ENCODE assay signal across 8 cellular contexts in genomic region chr9:124771021-124771866, GRCh38. TPM values are rescaled to one million over a fixed set of nuclear protein-coding genes. Genes with fewer than 3 reads are reported as not detected.
DNase-seq lines count a peak whose midpoint lies in the region; ATAC-seq and TF ChIP-seq lines count a peak whose summit lies in the region.

TSS of gene NR6A1 (minus strand) at chr9:124771311.

- H3K4me1 Mint-ChIP-seq in activated naive CD8-positive, alpha-beta T cell treated with anti-CD3 and anti-CD28 coated beads, Interleukin-2, amount 50 U/mL, for 24 hours, result peaks cover 42% of the 10 kb centered on the region
- H3K4me1 Mint-ChIP-seq in type B pancreatic cell (ENCODE audit: unreplicated experiment), result peaks cover 24% of the 10 kb centered on the region

- H3K79me2 ChIP-seq in SU-DHL-6 (ENCODE audit: insufficient read depth, low read length), result peaks cover 13% of the 10 kb centered on the region; the same call in 1 of the 2 replicates

- peak; percentile 89 for ATAC-seq in HG02678 (IDR thresholded peaks at IDR 0.05; ENCODE audit: unreplicated experiment)
- peak; percentile 93 for ATAC-seq in activated naive CD8-positive, alpha-beta T cell treated with anti-CD3 and anti-CD28 coated beads, Interleukin-2, amount 50 U/mL, for 24 hours

- H3K9me3 Mint-ChIP-seq in activated naive CD8-positive, alpha-beta T cell treated with anti-CD3 and anti-CD28 coated beads, Interleukin-2, amount 50 U/mL, for 24 hours, result no peaks in the 10 kb centered on the region
- no peaks in the 10 kb centered on the region for H3K9me3 Mint-ChIP-seq in type B pancreatic cell

- peak within 1 kb of the TSS; percentile 66 for H3K4me2 ChIP-seq in SU-DHL-6 (ENCODE audit: low read depth, low read length, poor library complexity, severe bottlenecking)

- H3F3A ChIP-seq in SU-DHL-6 (ENCODE audit: insufficient read depth), result peaks cover 7% of the 10 kb centered on the region; the same call in 1 of the 2 replicates

- TF ChIP-seq CTCF in GM12874 (IDR thresholded peaks at IDR 0.05; ENCODE audit: insufficient read depth, low read depth, low read length) (peak; percentile 40; the same call in 1 of the 2 replicates), SU-DHL-6 (IDR thresholded peaks at IDR 0.05; ENCODE audit: insufficient read depth, low read length, poor library complexity, severe bottlenecking) (peak; percentile 27), type B pancreatic cell (conservative IDR thresholded peaks at IDR 0.05) (peak; percentile 56)

- H3K36me3 ChIP-seq in SU-DHL-6 (ENCODE audit: low read length), result no peaks in the 10 kb centered on the region

- DNase-seq in NCI-H1105 treated with DMSO at 0.1 percent for 48 hours (lab: John Stamatoyannopoulos, UW), result peak; percentile 92
- DNase-seq in activated naive CD8-positive, alpha-beta T cell treated with anti-CD3 and anti-CD28 coated beads, Interleukin-2, amount 50 U/mL, for 24 hours, result peak; percentile 94
- peak; percentile 98 for DNase-seq in cardiac septum (ENCODE audit: low spot score)
- DNase-seq in pons (ENCODE audit: low spot score), result peak; percentile 96
- peak; percentile 96 for DNase-seq in type B pancreatic cell (ENCODE audit: extremely low spot score, unreplicated experiment)

- H3K9ac ChIP-seq in SU-DHL-6 (ENCODE audit: low read length), result peak within 1 kb of the TSS; percentile 66

- no peaks in the 10 kb centered on the region for H3K9me2 ChIP-seq in SU-DHL-6 (replicated peaks; ENCODE audit: insufficient read depth, low read length)

- H3K36me3 Mint-ChIP-seq in activated naive CD8-positive, alpha-beta T cell treated with anti-CD3 and anti-CD28 coated beads, Interleukin-2, amount 50 U/mL, for 24 hours (ENCODE audit: low read depth), result no peaks in the 10 kb centered on the region
- no peaks in the 10 kb centered on the region for H3K36me3 Mint-ChIP-seq in type B pancreatic cell

- H3K27me3 ChIP-seq in SU-DHL-6 (ENCODE audit: low read length), result no peaks in the 10 kb centered on the region

- peak within 1 kb of the TSS; percentile 60 for H3K4me3 ChIP-seq in SU-DHL-6 (ENCODE audit: insufficient read depth, low read length, poor library complexity, severe bottlenecking)

- intact Hi-C loops in cardiac septum (cut with DNase I), result loop anchor here (10.0 kb wide), 2 partner anchors 374 to 604 kb away; partner anchors contain the start of gene SCAI

- H3K9me3 ChIP-seq in SU-DHL-6 (ENCODE audit: insufficient read depth, low read length), result no peaks in the 10 kb centered on the region

- peak within 1 kb of the TSS; percentile 86 for H3K4me3 Mint-ChIP-seq in activated naive CD8-positive, alpha-beta T cell treated with anti-CD3 and anti-CD28 coated beads, Interleukin-2, amount 50 U/mL, for 24 hours
- peak within 1 kb of the TSS; percentile 95 for H3K4me3 Mint-ChIP-seq in type B pancreatic cell

- H2AFZ ChIP-seq in SU-DHL-6 (ENCODE audit: low read depth, low read length, severe bottlenecking), result peak within 1 kb of the TSS; percentile 65

- H3K27ac ChIP-seq in SU-DHL-6 (ENCODE audit: low read depth, low read length), result peak within 1 kb of the TSS; percentile 52; the same call in 1 of the 2 replicates

- H3K27me3 Mint-ChIP-seq in activated naive CD8-positive, alpha-beta T cell treated with anti-CD3 and anti-CD28 coated beads, Interleukin-2, amount 50 U/mL, for 24 hours, result peaks cover 68% of the 10 kb centered on the region
- peaks cover 54% of the 10 kb centered on the region for H3K27me3 Mint-ChIP-seq in type B pancreatic cell

- H3K27ac Mint-ChIP-seq in activated naive CD8-positive, alpha-beta T cell treated with anti-CD3 and anti-CD28 coated beads, Interleukin-2, amount 50 U/mL, for 24 hours, result peak within 1 kb of the TSS; percentile 92
- H3K27ac Mint-ChIP-seq in type B pancreatic cell, result peak within 1 kb of the TSS; percentile 99

- H4K20me1 ChIP-seq in SU-DHL-6 (ENCODE audit: low read depth, low read length), result peaks cover 26% of the 10 kb centered on the region; the same call in 1 of the 2 replicates

RNA-seq across cellular contexts. Expression of gene NR6A1, which starts in this region (rescaled TPM):
- total RNA-seq in cardiac septum (2.2 TPM), type B pancreatic cell (ENCODE audit: low replicate concordance) (6.5 and 10.0 TPM in 2 replicates)

Comparison
In these comparisons a context has a peak if more than half of its experiments do, and no peak if none do; other contexts are left out.
1. Peak in every context shown above with its lines: DNase-seq, ATAC-seq, H3K4me3 ChIP-seq and H3K27ac ChIP-seq.